29 cellular contexts compared by ENCODE assay signal in the genomic region with DNA sequence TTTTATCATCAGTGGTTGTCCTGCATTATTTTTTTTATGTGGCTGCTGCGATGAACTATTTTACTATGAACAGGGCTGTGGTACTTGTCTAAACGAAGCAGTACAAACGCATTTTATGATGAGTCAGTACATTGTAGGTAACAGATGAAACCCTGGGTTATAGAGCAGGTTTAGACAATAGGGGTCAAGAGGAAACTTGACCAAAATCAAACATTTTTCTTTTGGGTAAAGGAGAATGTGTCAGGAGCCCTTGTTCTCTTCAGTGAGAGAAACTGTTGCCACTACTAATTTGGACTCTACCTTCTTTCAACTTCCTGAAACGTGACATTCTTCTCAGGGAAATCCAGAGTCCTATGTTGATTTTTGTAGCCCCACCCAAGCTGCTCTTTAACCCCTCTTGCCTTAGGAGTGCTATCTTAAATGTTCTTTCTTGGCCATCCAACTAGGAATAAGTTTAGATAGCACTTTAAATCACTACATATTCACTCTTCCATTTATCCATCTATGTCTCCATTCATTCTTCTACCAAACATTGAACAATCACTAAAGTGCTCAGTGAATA.
DNase-seq lines count a peak whose midpoint lies in the region; ATAC-seq, FAIRE-seq and TF ChIP-seq lines count a peak whose summit lies in the region.
"Had no signal": no experiment of that assay in that cellular context is flagged by ENCODE, and none has a peak within 500 bp of the region (broad histone marks: within the 10 kb centered on the region; RNA-seq: fewer than 3 reads in every experiment).

No MANE protein-coding gene starts in this region.

- FAIRE-seq in astrocyte (lab: Jason Lieb, UNC) (no peak), keratinocyte (lab: Jason Lieb, UNC) (peak; percentile 32), pancreas (lab: Jason Lieb, UNC) (peak; percentile 32)
- FAIRE-seq: GM12892, GM19239, H54, HTR-8/SVneo had no signal

- H3K27me3 Mint-ChIP-seq in Calu3 (ENCODE audit: unreplicated experiment), result no peaks in the 10 kb centered on the region
- H3K27me3 Mint-ChIP-seq in astrocyte (ENCODE audit: low read depth, unreplicated experiment), result no peaks in the 10 kb centered on the region

- H2AFZ ChIP-seq in astrocyte (ENCODE audit: low read depth, low read length) (no peak overlapping the region), keratinocyte (ENCODE audit: control insufficient read depth, low read length) (no peak overlapping the region)

- H3K4me3 Mint-ChIP-seq in Calu3 (ENCODE audit: low read depth, unreplicated experiment) (no peak overlapping the region), astrocyte (ENCODE audit: unreplicated experiment) (no peak overlapping the region)
- H3K4me3 Mint-ChIP-seq: CD14-positive monocyte; CD8-positive, alpha-beta memory T cell had no signal

- H3K4me1 Mint-ChIP-seq in Calu3 (ENCODE audit: low read depth, unreplicated experiment), result peaks cover 39% of the 10 kb centered on the region
- H3K4me1 Mint-ChIP-seq in astrocyte (ENCODE audit: low read depth, unreplicated experiment), result peaks cover 11% of the 10 kb centered on the region
- H3K4me1 Mint-ChIP-seq: CD14-positive monocyte; CD8-positive, alpha-beta memory T cell had no signal

- H3K4me3 ChIP-seq in astrocyte (ENCODE audit: insufficient read depth, low read depth, low read length), result no peak overlapping the region
- no peak overlapping the region for H3K4me3 ChIP-seq in keratinocyte (ENCODE audit: control insufficient read depth in 2 of 3, extremely low read depth in 1 of 3, insufficient read depth in 2 of 3, low read depth in 1 of 3, low read length in 3 of 3)
- no peak overlapping the region for H3K4me3 ChIP-seq in pancreas
- H3K4me3 ChIP-seq: Peyer's patch had no signal

- CTCF ChIA-PET in Calu3 (lab: Charles Lee), result no interaction called here

- H3K9ac ChIP-seq in astrocyte (ENCODE audit: low read length), result no peak overlapping the region
- no peak overlapping the region for H3K9ac ChIP-seq in keratinocyte (ENCODE audit: control insufficient read depth, extremely low read depth, insufficient read depth, low read length)
- H3K9ac ChIP-seq: KMS-11 had no signal

- WGBS in pancreas, 2 donors, result 58 to 63% methylated on average over 4 of the region's 4 CpGs

- dilution Hi-C loops in keratinocyte (cut with MboI; ENCODE audit: extremely low pct_ligation_motif_present, low sequenced_read_pairs), result no loop called here

- peaks cover 2% of the 10 kb centered on the region for H3K9me3 Mint-ChIP-seq in Calu3 (ENCODE audit: low read depth, unreplicated experiment)
- peaks cover 5% of the 10 kb centered on the region for H3K9me3 Mint-ChIP-seq in astrocyte (ENCODE audit: unreplicated experiment)

- H3K27ac ChIP-seq in astrocyte (ENCODE audit: low read depth, low read length) (no peak overlapping the region), keratinocyte (ENCODE audit: control insufficient read depth, insufficient read depth, low read length) (no peak overlapping the region), pancreas (no peak overlapping the region)
- H3K27ac ChIP-seq: KMS-11 had no signal

- no peak for TF ChIP-seq CTCF in Calu3 (IDR thresholded peaks at IDR 0.05; ENCODE audit: unreplicated experiment)
- TF ChIP-seq CTCF in astrocyte (IDR thresholded peaks at IDR 0.05; ENCODE audit: insufficient read depth, low read depth, low read length), result no peak
- TF ChIP-seq CTCF in keratinocyte (optimal IDR thresholded peaks at IDR 0.05 in 1 of 3, IDR thresholded peaks at IDR 0.05 in 1 of 3, conservative IDR thresholded peaks at IDR 0.05 in 1 of 3; ENCODE audit: extremely low read depth in 1 of 3, insufficient read depth in 2 of 3, low read length in 3 of 3), result no peak
- no peak for TF ChIP-seq CTCF in pancreas (IDR thresholded peaks at IDR 0.05)

- H3K79me2 ChIP-seq in astrocyte (ENCODE audit: insufficient read depth, low read length) (no peaks in the 10 kb centered on the region), keratinocyte (ENCODE audit: control insufficient read depth, insufficient read depth, low read length) (no peaks in the 10 kb centered on the region)

- H3K36me3 ChIP-seq in astrocyte (ENCODE audit: insufficient read depth, low read length), result no peaks in the 10 kb centered on the region
- no peaks in the 10 kb centered on the region for H3K36me3 ChIP-seq in keratinocyte (ENCODE audit: control insufficient read depth in 2 of 2, extremely low read depth in 1 of 2, insufficient read depth in 2 of 2, low read length in 2 of 2)
- no peaks in the 10 kb centered on the region for H3K36me3 ChIP-seq in pancreas
- H3K36me3 ChIP-seq: BE2C, Peyer's patch had no signal

- no peak overlapping the region for H3K4me2 ChIP-seq in astrocyte (ENCODE audit: low read length)
- H3K4me2 ChIP-seq in keratinocyte (ENCODE audit: control insufficient read depth, extremely low read depth, insufficient read depth, low read depth, low read length), result no peak overlapping the region
- H3K4me2 ChIP-seq: KMS-11 had no signal

- no peaks in the 10 kb centered on the region for H3K36me3 Mint-ChIP-seq in Calu3 (ENCODE audit: insufficient read depth, unreplicated experiment)
- no peaks in the 10 kb centered on the region for H3K36me3 Mint-ChIP-seq in astrocyte (ENCODE audit: low read depth, unreplicated experiment)
- H3K36me3 Mint-ChIP-seq: CD14-positive monocyte; CD8-positive, alpha-beta memory T cell had no signal

- intact Hi-C loops in Calu3 (cut with micrococcal nuclease; ENCODE audit: unreplicated experiment), result loop anchor here (10.0 kb wide), 1 partner anchor 583 kb away; no protein-coding TSS in a partner anchor
- intact Hi-C loops in pancreas (cut with DNase I), result no loop called here

- H3K9me1 ChIP-seq in keratinocyte (ENCODE audit: control insufficient read depth, extremely low read depth, insufficient read depth, low read length), result no peaks in the 10 kb centered on the region

- no peak for ATAC-seq in pancreas
- ATAC-seq in GM21390 (IDR thresholded peaks at IDR 0.05; ENCODE audit: unreplicated experiment), result no peak
- ATAC-seq in GM19397 (IDR thresholded peaks at IDR 0.05; ENCODE audit: unreplicated experiment), result no peak

- no TSS peak for BruUV-seq in Calu3 (replicated peaks; lab: Mats Ljungman, UMichigan)

- H3K27ac Mint-ChIP-seq in Calu3 (ENCODE audit: unreplicated experiment) (peak overlapping the region; percentile 68), astrocyte (ENCODE audit: unreplicated experiment) (peak overlapping the region; percentile 23)
- H3K27ac Mint-ChIP-seq: CD14-positive monocyte; CD8-positive, alpha-beta memory T cell had no signal

- H3K27me3 ChIP-seq in astrocyte (ENCODE audit: insufficient read depth, low read length), result no peaks in the 10 kb centered on the region
- H3K27me3 ChIP-seq in keratinocyte (ENCODE audit: control insufficient read depth, extremely low read depth, insufficient read depth, low read length), result no peaks in the 10 kb centered on the region
- H3K27me3 ChIP-seq in pancreas, result no peaks in the 10 kb centered on the region
- H3K27me3 ChIP-seq: Peyer's patch had no signal

- H3K9me3 ChIP-seq in astrocyte (ENCODE audit: insufficient read depth, low read depth, low read length) (no peaks in the 10 kb centered on the region), keratinocyte (ENCODE audit: control insufficient read depth, low read depth, low read length) (no peaks in the 10 kb centered on the region), pancreas (no peaks in the 10 kb centered on the region)
- H3K9me3 ChIP-seq: BE2C, Peyer's patch had no signal

- DNase-seq in Calu3, result no peak
- no peak for DNase-seq in astrocyte (ENCODE audit: low read depth)
- no peak for DNase-seq in keratinocyte (ENCODE audit: low read depth, low spot score)
- DNase-seq in pancreas, result no peak
- DNase-seq in stimulated activated CD4-positive, alpha-beta T cell treated with anti-CD3 and anti-CD28 coated beads, Interleukin-2, amount 100 ng/mL, for 24 hours, result no peak
- no peak for DNase-seq in NOMO-1 (lab: John Stamatoyannopoulos, UW; ENCODE audit: unreplicated experiment in 2 of 2)
- DNase-seq: 8988T; ACHN; BE2C; CD8-positive, alpha-beta memory T cell; DMS79 treated with DMSO at 0.1 percent for 48 hours; GF-D8; NCI-H1048; NCI-H1417; NCI-H1694; NCI-H2029 treated with DMSO at 0.1 percent for 48 hours; NCI-H2171; NCI-H510A; NCI-H69; Peyer's patch; SHP77 treated with DMSO at 0.1 percent for 48 hours had no signal

- no peaks in the 10 kb centered on the region for H4K20me1 ChIP-seq in astrocyte (ENCODE audit: insufficient read depth, low read length)
- no peaks in the 10 kb centered on the region for H4K20me1 ChIP-seq in keratinocyte (ENCODE audit: control insufficient read depth, extremely low read depth, insufficient read depth, low read length)

- H3K4me1 ChIP-seq in astrocyte (ENCODE audit: insufficient read depth, low read length), result no peaks in the 10 kb centered on the region
- H3K4me1 ChIP-seq in keratinocyte (ENCODE audit: control insufficient read depth, extremely low read depth, insufficient read depth, low read length), result peaks cover 4% of the 10 kb centered on the region
- no peaks in the 10 kb centered on the region for H3K4me1 ChIP-seq in pancreas
- H3K4me1 ChIP-seq: BE2C, Peyer's patch had no signal
